In the genomic region with DNA sequence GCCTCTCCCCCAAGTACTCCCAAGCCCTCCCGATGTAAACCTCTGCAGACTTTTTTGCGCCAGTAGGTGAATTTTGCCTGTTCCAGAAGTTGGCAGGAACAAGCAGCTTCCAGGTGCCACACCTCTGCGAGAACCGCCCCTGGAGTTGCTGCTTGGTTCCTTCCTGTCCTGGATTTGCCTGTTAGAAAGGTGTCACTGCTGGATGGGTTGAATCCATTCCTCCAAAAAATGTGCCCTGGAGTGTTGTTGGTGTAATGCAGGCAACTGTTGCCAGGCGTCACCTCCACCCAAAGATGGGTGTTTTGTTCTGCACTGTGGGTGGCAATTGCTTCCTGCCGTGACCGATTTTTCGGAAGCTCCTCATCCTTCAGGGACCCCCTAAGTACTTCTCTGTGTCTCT, we compare ENCODE assay signal across 18 cellular contexts. TPM values are rescaled to one million over a fixed set of nuclear protein-coding genes. Genes with fewer than 3 reads are reported as not detected.
DNase-seq lines count a peak whose midpoint lies in the region; ATAC-seq and TF ChIP-seq lines count a peak whose summit lies in the region.
"Had no signal": no experiment of that assay in that cellular context is flagged by ENCODE, and none has a peak within 500 bp of the region (broad histone marks: within the 10 kb centered on the region; RNA-seq: fewer than 3 reads in every experiment).

No MANE protein-coding gene starts in this region.

- H3K9ac ChIP-seq in trophoblast cell (ENCODE audit: low read length): no peak overlapping the region

- no peak overlapping the region for H2AK5ac ChIP-seq in trophoblast cell (ENCODE audit: low read length)

- no peak for TF ChIP-seq CTCF in activated CD8-positive, alpha-beta T cell treated with anti-CD3 and anti-CD28 coated beads for 36 hours (IDR thresholded peaks at IDR 0.05)
- TF ChIP-seq CTCF in RWPE1 (conservative IDR thresholded peaks at IDR 0.05; ENCODE audit: low read depth): peak; percentile 28
- TF ChIP-seq CTCF in glutamatergic neuron (IDR thresholded peaks at IDR 0.05; ENCODE audit: partially characterized antibody, unreplicated experiment): peak; percentile 23

- CTCF ChIA-PET in activated CD8-positive, alpha-beta T cell treated with anti-CD3 and anti-CD28 coated beads, Interleukin-2, amount 10 ng/mL, durations not matched to agents 7 days and 5 days (lab: Charles Lee): interaction anchor here (2.0 kb wide), 1 partner anchor 65 kb away, joined by 5 read pairs; no protein-coding TSS in a partner anchor
- CTCF ChIA-PET in activated CD8-positive, alpha-beta T cell treated with anti-CD3 and anti-CD28 coated beads for 36 hours (lab: Charles Lee): interaction anchor here (1.4 kb wide), 1 partner anchor 68 kb away, joined by 3 read pairs; no protein-coding TSS in a partner anchor
- CTCF ChIA-PET in RWPE1 (lab: Yijun Ruan, JAX): interaction anchor here (0.6 to 0.7 kb wide), 4 partner anchors 17 to 1790 kb away, joined by 3 to 4 read pairs (median 4); no protein-coding TSS in a partner anchor

- no peaks in the 10 kb centered on the region for H3K36me3 ChIP-seq in trophoblast cell (ENCODE audit: control insufficient read depth in 1 of 2, insufficient read depth in 2 of 2, low read length in 2 of 2)
- H3K36me3 ChIP-seq: esophagus squamous epithelium had no signal

- no peak overlapping the region for H3K14ac ChIP-seq in trophoblast cell (ENCODE audit: low read length)

- H4K12ac ChIP-seq in trophoblast cell (ENCODE audit: low read depth, low read length): no peak overlapping the region

- peak overlapping the region; percentile 5 for H3K27ac Mint-ChIP-seq in activated CD8-positive, alpha-beta T cell treated with anti-CD3 and anti-CD28 coated beads, Interleukin-2, amount 10 ng/mL, durations not matched to agents 7 days and 5 days
- no peak overlapping the region for H3K27ac Mint-ChIP-seq in activated CD8-positive, alpha-beta T cell treated with anti-CD3 and anti-CD28 coated beads for 36 hours
- no peak overlapping the region for H3K27ac Mint-ChIP-seq in glutamatergic neuron (ENCODE audit: unreplicated experiment)
- H3K27ac Mint-ChIP-seq: activated B cell treated with CpG ODN at 0.5 μM for 24 hours had no signal

- H3K4ac ChIP-seq in trophoblast cell (ENCODE audit: low read depth, low read length): no peak overlapping the region

- no peak for ATAC-seq in activated CD8-positive, alpha-beta T cell treated with anti-CD3 and anti-CD28 coated beads, Interleukin-2, amount 10 ng/mL, durations not matched to agents 7 days and 5 days
- no peak for ATAC-seq in activated CD8-positive, alpha-beta T cell treated with anti-CD3 and anti-CD28 coated beads for 36 hours
- ATAC-seq in HG03095 (IDR thresholded peaks at IDR 0.05; ENCODE audit: unreplicated experiment): no peak
- ATAC-seq: left lung; stimulated activated naive CD8-positive, alpha-beta T cell treated with anti-CD3 and anti-CD28 coated beads, Interleukin-15, Interleukin-2, amounts not matched to agents 100 U/mL and 50 U/mL, for 24 hours had no signal

- H3K36me3 Mint-ChIP-seq in activated CD8-positive, alpha-beta T cell treated with anti-CD3 and anti-CD28 coated beads, Interleukin-2, amount 10 ng/mL, durations not matched to agents 7 days and 5 days (ENCODE audit: low read depth): peaks cover 23% of the 10 kb centered on the region
- H3K36me3 Mint-ChIP-seq in activated CD8-positive, alpha-beta T cell treated with anti-CD3 and anti-CD28 coated beads for 36 hours (ENCODE audit: low read depth): peaks cover 7% of the 10 kb centered on the region
- peaks cover 4% of the 10 kb centered on the region for H3K36me3 Mint-ChIP-seq in glutamatergic neuron (ENCODE audit: unreplicated experiment)

- H3K79me1 ChIP-seq in trophoblast cell (ENCODE audit: low read length): no peaks in the 10 kb centered on the region

- H4K8ac ChIP-seq in trophoblast cell (ENCODE audit: low read depth, low read length): no peak overlapping the region

- H3K4me3 Mint-ChIP-seq in activated CD8-positive, alpha-beta T cell treated with anti-CD3 and anti-CD28 coated beads, Interleukin-2, amount 10 ng/mL, durations not matched to agents 7 days and 5 days: no peak overlapping the region
- no peak overlapping the region for H3K4me3 Mint-ChIP-seq in activated CD8-positive, alpha-beta T cell treated with anti-CD3 and anti-CD28 coated beads for 36 hours
- H3K4me3 Mint-ChIP-seq in glutamatergic neuron (ENCODE audit: unreplicated experiment): no peak overlapping the region
- H3K4me3 Mint-ChIP-seq: activated B cell treated with CpG ODN at 0.5 μM for 24 hours had no signal

- no peak for DNase-seq in activated CD8-positive, alpha-beta T cell treated with anti-CD3 and anti-CD28 coated beads, Interleukin-2, amount 10 ng/mL, durations not matched to agents 7 days and 5 days
- DNase-seq in activated CD8-positive, alpha-beta T cell treated with anti-CD3 and anti-CD28 coated beads for 36 hours: no peak
- DNase-seq in RWPE1 (ENCODE audit: low spot score) (peak; percentile 58), glutamatergic neuron (no peak), trophoblast cell (peak; percentile 77 to 91), NOMO-1 treated with DMSO at 0.1 percent for 48 hours (lab: John Stamatoyannopoulos, UW; ENCODE audit: unreplicated experiment) (no peak), NCI-H526 (lab: John Stamatoyannopoulos, UW) (no peak)
- DNase-seq: activated B cell treated with CpG ODN at 0.5 μM for 24 hours; activated effector memory CD4-positive, alpha-beta T cell treated with anti-CD3 and anti-CD28 coated beads, Interleukin-2, amount 50 U/mL, for 16 hours; esophagus squamous epithelium; KG1; left lung; NCI-H1436; stimulated activated CD4-positive, alpha-beta T cell treated with anti-CD3 and anti-CD28 coated beads, Interleukin-12 subunit alpha, Interleukin-12 subunit beta, amount 100 ng/mL, for 4 hours; stimulated activated naive CD8-positive, alpha-beta T cell treated with anti-CD3 and anti-CD28 coated beads, Interleukin-15, Interleukin-2, amounts not matched to agents 100 U/mL and 50 U/mL, for 24 hours had no signal

- H3K4me2 ChIP-seq in trophoblast cell (ENCODE audit: low read length): no peak overlapping the region

- no peak overlapping the region for H3K4me3 ChIP-seq in trophoblast cell (ENCODE audit: low read depth, low read length)
- H3K4me3 ChIP-seq: esophagus squamous epithelium, left lung had no signal

- whole genome bisulfite sequencing in trophoblast cell (ENCODE audit: extremely low coverage, insufficient coverage, insufficient read length): no CpG with 5 or more reads among the region's 8 CpGs

- H3K79me2 ChIP-seq in trophoblast cell (ENCODE audit: control insufficient read depth, insufficient read depth, low read length, poor library complexity): no peaks in the 10 kb centered on the region

- no peaks in the 10 kb centered on the region for H3K9me3 Mint-ChIP-seq in activated CD8-positive, alpha-beta T cell treated with anti-CD3 and anti-CD28 coated beads, Interleukin-2, amount 10 ng/mL, durations not matched to agents 7 days and 5 days (ENCODE audit: insufficient read depth)
- no peaks in the 10 kb centered on the region for H3K9me3 Mint-ChIP-seq in activated CD8-positive, alpha-beta T cell treated with anti-CD3 and anti-CD28 coated beads for 36 hours
- H3K9me3 Mint-ChIP-seq in glutamatergic neuron (ENCODE audit: unreplicated experiment): peaks cover 4% of the 10 kb centered on the region
- H3K9me3 Mint-ChIP-seq: activated B cell treated with CpG ODN at 0.5 μM for 24 hours had no signal

- no peak overlapping the region for H4K91ac ChIP-seq in trophoblast cell (ENCODE audit: low read depth, low read length)

- H3K4me1 ChIP-seq in trophoblast cell (ENCODE audit: control insufficient read depth in 1 of 2, insufficient read depth in 2 of 2, low read length in 2 of 2): peaks cover 2 to 6% of the 10 kb centered on the region in 2 experiments

- H3K27ac ChIP-seq in RWPE1 (peak overlapping the region; percentile 65), trophoblast cell (ENCODE audit: low read depth, low read length) (no peak overlapping the region)
- H3K27ac ChIP-seq: esophagus squamous epithelium, left lung had no signal

- H3K4me1 Mint-ChIP-seq in activated CD8-positive, alpha-beta T cell treated with anti-CD3 and anti-CD28 coated beads, Interleukin-2, amount 10 ng/mL, durations not matched to agents 7 days and 5 days (ENCODE audit: low read depth): peaks cover 18% of the 10 kb centered on the region
- H3K4me1 Mint-ChIP-seq in activated CD8-positive, alpha-beta T cell treated with anti-CD3 and anti-CD28 coated beads for 36 hours (ENCODE audit: low read depth): peaks cover 13% of the 10 kb centered on the region
- peaks cover 2% of the 10 kb centered on the region for H3K4me1 Mint-ChIP-seq in glutamatergic neuron (ENCODE audit: low read depth, unreplicated experiment)

- H2BK120ac ChIP-seq in trophoblast cell (ENCODE audit: insufficient read depth, low read length, poor library complexity): no peak overlapping the region

- H3K18ac ChIP-seq in trophoblast cell (ENCODE audit: low read length): no peak overlapping the region

- H2AFZ ChIP-seq in trophoblast cell (ENCODE audit: insufficient read depth, low read length, poor library complexity): no peak overlapping the region

- no peaks in the 10 kb centered on the region for H3K27me3 ChIP-seq in trophoblast cell (ENCODE audit: insufficient read depth, low read length)
- H3K27me3 ChIP-seq: esophagus squamous epithelium, left lung had no signal

- no peak overlapping the region for H2BK5ac ChIP-seq in trophoblast cell (ENCODE audit: low read depth, low read length, poor library complexity)

- H2BK12ac ChIP-seq in trophoblast cell (ENCODE audit: low read length): no peak overlapping the region

- no peaks in the 10 kb centered on the region for H3K27me3 Mint-ChIP-seq in activated CD8-positive, alpha-beta T cell treated with anti-CD3 and anti-CD28 coated beads, Interleukin-2, amount 10 ng/mL, durations not matched to agents 7 days and 5 days (ENCODE audit: low read depth)
- no peaks in the 10 kb centered on the region for H3K27me3 Mint-ChIP-seq in activated CD8-positive, alpha-beta T cell treated with anti-CD3 and anti-CD28 coated beads for 36 hours
- H3K27me3 Mint-ChIP-seq in glutamatergic neuron (ENCODE audit: unreplicated experiment): peaks cover 2% of the 10 kb centered on the region
- H3K27me3 Mint-ChIP-seq: activated B cell treated with CpG ODN at 0.5 μM for 24 hours had no signal

- H3K23ac ChIP-seq in trophoblast cell (ENCODE audit: low read length): no peak overlapping the region

- POLR2A ChIA-PET in activated CD8-positive, alpha-beta T cell treated with anti-CD3 and anti-CD28 coated beads, Interleukin-2, amount 10 ng/mL, durations not matched to agents 7 days and 5 days (lab: Charles Lee): no interaction called here
- POLR2A ChIA-PET in activated CD8-positive, alpha-beta T cell treated with anti-CD3 and anti-CD28 coated beads for 36 hours (lab: Charles Lee): no interaction called here
- POLR2A ChIA-PET in RWPE1 (lab: Yijun Ruan, JAX; ENCODE audit: low non-redundant PET): no interaction called here

- no peaks in the 10 kb centered on the region for H3K9me3 ChIP-seq in trophoblast cell (ENCODE audit: insufficient read depth, low read depth, low read length)
- H3K9me3 ChIP-seq: esophagus squamous epithelium, left lung had no signal

- intact Hi-C loops in activated CD8-positive, alpha-beta T cell treated with anti-CD3 and anti-CD28 coated beads for 36 hours (cut with micrococcal nuclease): loop anchor here (5.0 kb wide), 1 partner anchor 66 kb away; no protein-coding TSS in a partner anchor

RNA-seq across cellular contexts. Expression of gene PGPEP1, which starts 5.7 kb away (rescaled TPM):
- total RNA-seq in activated CD8-positive, alpha-beta T cell treated with anti-CD3 and anti-CD28 coated beads, Interleukin-2, amount 10 ng/mL, durations not matched to agents 7 days and 5 days: 10 to 100 TPM; 30.1 to 34.5 TPM
- 10 to 100 TPM; 21.7 to 23.9 TPM for total RNA-seq in activated CD8-positive, alpha-beta T cell treated with anti-CD3 and anti-CD28 coated beads for 36 hours
- 25.6 TPM for total RNA-seq in glutamatergic neuron (ENCODE audit: unreplicated experiment)
- polyA plus RNA-seq in trophoblast cell (2013): 46.5 and 56.5 TPM in 2 replicates

RNA-seq across cellular contexts. Expression of gene LSM4, which starts 23.2 kb away (rescaled TPM):
- total RNA-seq in activated CD8-positive, alpha-beta T cell treated with anti-CD3 and anti-CD28 coated beads, Interleukin-2, amount 10 ng/mL, durations not matched to agents 7 days and 5 days: 100 to 1,000 TPM; 199 to 215 TPM
- total RNA-seq in activated CD8-positive, alpha-beta T cell treated with anti-CD3 and anti-CD28 coated beads for 36 hours: 100 to 1,000 TPM; 426 to 433 TPM
- total RNA-seq in glutamatergic neuron (ENCODE audit: unreplicated experiment): 137 TPM
- 216 and 223 TPM in 2 replicates for polyA plus RNA-seq in trophoblast cell (2013)

RNA-seq across cellular contexts. Expression of gene GDF15, which starts 39.9 kb away (rescaled TPM):
- not detected for total RNA-seq in activated CD8-positive, alpha-beta T cell treated with anti-CD3 and anti-CD28 coated beads, Interleukin-2, amount 10 ng/mL, durations not matched to agents 7 days and 5 days
- total RNA-seq in activated CD8-positive, alpha-beta T cell treated with anti-CD3 and anti-CD28 coated beads for 36 hours: not detected
- 8.9 TPM for total RNA-seq in glutamatergic neuron (ENCODE audit: unreplicated experiment)
- polyA plus RNA-seq in trophoblast cell (2013): 182 and 198 TPM in 2 replicates
- total RNA-seq: activated B cell treated with CpG ODN at 0.5 μM for 24 hours had no signal

RNA-seq across cellular contexts. Expression of gene LRRC25, which starts 51.3 kb away (rescaled TPM):
- under 1 TPM; 0.53 to 0.68 TPM for total RNA-seq in activated CD8-positive, alpha-beta T cell treated with anti-CD3 and anti-CD28 coated beads, Interleukin-2, amount 10 ng/mL, durations not matched to agents 7 days and 5 days
- total RNA-seq in activated CD8-positive, alpha-beta T cell treated with anti-CD3 and anti-CD28 coated beads for 36 hours: not detected
- not detected for total RNA-seq in glutamatergic neuron (ENCODE audit: unreplicated experiment)
- polyA plus RNA-seq in trophoblast cell (2013): not detected in 2 replicates
- total RNA-seq: dermis microvascular lymphatic vessel endothelial cell, pulmonary artery endothelial cell had no signal

Comparison
In these comparisons a context has a peak if more than half of its experiments do, and no peak if none do; other contexts are left out.
1. DNase-seq: peak in RWPE1 (single experiment) and trophoblast cell (2 of 2); none in activated CD8-positive, alpha-beta T cell treated with anti-CD3 and anti-CD28 coated beads, Interleukin-2, amount 10 ng/mL, durations not matched to agents 7 days and 5 days (single experiment), activated CD8-positive, alpha-beta T cell treated with anti-CD3 and anti-CD28 coated beads for 36 hours (single experiment), glutamatergic neuron (single experiment), NOMO-1 treated with DMSO at 0.1 percent for 48 hours (single experiment) and NCI-H526 (0 of 2).